In the genomic region with DNA sequence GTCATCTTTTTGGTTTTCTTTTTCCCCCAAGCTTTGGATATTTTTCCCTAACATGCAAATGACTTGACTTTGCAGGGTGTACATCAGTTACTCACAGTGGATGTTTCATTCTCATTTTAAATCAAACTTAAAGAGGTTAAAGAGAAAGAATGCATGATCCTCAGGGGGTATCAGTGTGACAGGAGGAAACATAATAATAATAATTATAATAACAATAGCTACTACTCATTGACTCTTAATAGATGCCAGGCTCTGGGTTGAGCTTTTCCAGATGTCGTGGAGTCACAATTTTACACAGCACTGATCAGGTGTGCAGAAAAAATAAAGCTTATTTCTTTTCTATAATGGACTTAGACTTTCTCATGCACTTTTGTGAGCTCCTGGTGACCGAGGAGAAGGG, we compare ENCODE assay signal across 24 cellular contexts.
"Had no signal": no experiment of that assay in that cellular context is flagged by ENCODE, and none has a peak within 500 bp of the region (broad histone marks: within the 10 kb centered on the region; RNA-seq: fewer than 3 reads in every experiment).

No MANE protein-coding gene starts in this region.

- DNase-seq: activated CD4-positive, alpha-beta T cell treated with anti-CD3 and anti-CD28 coated beads for 36 hours; activated CD4-positive, CD25-positive, alpha-beta regulatory T cell; activated CD8-positive, alpha-beta T cell treated with anti-CD3 and anti-CD28 coated beads, Interleukin-2, amount 10 ng/mL, durations not matched to agents 7 days and 5 days; activated effector memory CD4-positive, alpha-beta T cell treated with anti-CD3 and anti-CD28 coated beads, Interleukin-2, amount 50 U/mL, for 16 hours; activated naive CD4-positive, alpha-beta T cell treated with anti-CD3 and anti-CD28 coated beads, Interleukin-2, amount 10 ng/mL, durations not matched to agents 7 days and 5 days; activated naive CD8-positive, alpha-beta T cell treated with anti-CD3 and anti-CD28 coated beads, Interleukin-2, amount 10 ng/mL, durations not matched to agents 7 days and 5 days; activated T-cell treated with anti-CD3 and anti-CD28 coated beads for 4 hours; brain microvascular endothelial cell; cortex of kidney; foreskin keratinocyte; heart left ventricle; hypothalamus; left lung; lower lobe of right lung; mesendoderm; natural killer cell; right lobe of liver; stimulated activated CD4-positive, alpha-beta T cell treated with anti-CD3 and anti-CD28 coated beads, Interleukin-2, amount 100 ng/mL, for 48 hours; stimulated activated naive CD8-positive, alpha-beta T cell treated with anti-CD3 and anti-CD28 coated beads, Interleukin-15, amount 100 ng/mL, for 72 hours; substantia nigra; uterus had no signal

- H3K36me3 ChIP-seq: brain microvascular endothelial cell, right lobe of liver, uterus had no signal

- H3K27ac ChIP-seq: brain microvascular endothelial cell, foreskin keratinocyte, heart left ventricle, left lung, lower lobe of right lung, right lobe of liver, uterus had no signal

- H3K4me3 ChIP-seq: heart left ventricle, left lung, lower lobe of right lung, right lobe of liver, uterus had no signal

- H3K4me3 Mint-ChIP-seq: activated CD4-positive, alpha-beta T cell treated with anti-CD3 and anti-CD28 coated beads for 36 hours; activated CD8-positive, alpha-beta T cell treated with anti-CD3 and anti-CD28 coated beads, Interleukin-2, amount 10 ng/mL, durations not matched to agents 7 days and 5 days; activated naive CD4-positive, alpha-beta T cell treated with anti-CD3 and anti-CD28 coated beads, Interleukin-2, amount 10 ng/mL, durations not matched to agents 7 days and 5 days; activated naive CD8-positive, alpha-beta T cell treated with anti-CD3 and anti-CD28 coated beads, Interleukin-2, amount 10 ng/mL, durations not matched to agents 7 days and 5 days; natural killer cell; stimulated activated naive CD8-positive, alpha-beta T cell treated with anti-CD3 and anti-CD28 coated beads, Interleukin-15, amount 100 ng/mL, for 72 hours; T-helper 2 cell treated with Interferon-gamma antibody and Interleukin-4, amounts not matched to agents 5 μg/mL and 100 μg/mL, for 36 hours; type B pancreatic cell had no signal

- H3K9me3 ChIP-seq: heart left ventricle, left lung, lower lobe of right lung, right lobe of liver, uterus had no signal

- H3K36me3 Mint-ChIP-seq: type B pancreatic cell had no signal

- H3K4me1 Mint-ChIP-seq: activated naive CD4-positive, alpha-beta T cell treated with anti-CD3 and anti-CD28 coated beads, Interleukin-2, amount 10 ng/mL, durations not matched to agents 7 days and 5 days had no signal

- H3K9me3 Mint-ChIP-seq: activated naive CD4-positive, alpha-beta T cell treated with anti-CD3 and anti-CD28 coated beads, Interleukin-2, amount 10 ng/mL, durations not matched to agents 7 days and 5 days; activated naive CD8-positive, alpha-beta T cell treated with anti-CD3 and anti-CD28 coated beads, Interleukin-2, amount 10 ng/mL, durations not matched to agents 7 days and 5 days; natural killer cell; stimulated activated naive CD8-positive, alpha-beta T cell treated with anti-CD3 and anti-CD28 coated beads, Interleukin-15, amount 100 ng/mL, for 72 hours; T-helper 2 cell treated with Interferon-gamma antibody and Interleukin-4, amounts not matched to agents 5 μg/mL and 100 μg/mL, for 36 hours; type B pancreatic cell had no signal

- H3K4me1 ChIP-seq: foreskin keratinocyte, heart left ventricle, left lung, lower lobe of right lung, right lobe of liver, uterus had no signal

- H3K27me3 Mint-ChIP-seq: activated CD4-positive, alpha-beta T cell treated with anti-CD3 and anti-CD28 coated beads for 36 hours; activated naive CD4-positive, alpha-beta T cell treated with anti-CD3 and anti-CD28 coated beads, Interleukin-2, amount 10 ng/mL, durations not matched to agents 7 days and 5 days; activated naive CD8-positive, alpha-beta T cell treated with anti-CD3 and anti-CD28 coated beads, Interleukin-2, amount 10 ng/mL, durations not matched to agents 7 days and 5 days; stimulated activated naive CD8-positive, alpha-beta T cell treated with anti-CD3 and anti-CD28 coated beads, Interleukin-15, amount 100 ng/mL, for 72 hours; type B pancreatic cell had no signal

- H3K27ac Mint-ChIP-seq: activated CD8-positive, alpha-beta T cell treated with anti-CD3 and anti-CD28 coated beads, Interleukin-2, amount 10 ng/mL, durations not matched to agents 7 days and 5 days; activated naive CD4-positive, alpha-beta T cell treated with anti-CD3 and anti-CD28 coated beads, Interleukin-2, amount 10 ng/mL, durations not matched to agents 7 days and 5 days; activated naive CD8-positive, alpha-beta T cell treated with anti-CD3 and anti-CD28 coated beads, Interleukin-2, amount 10 ng/mL, durations not matched to agents 7 days and 5 days; stimulated activated naive CD8-positive, alpha-beta T cell treated with anti-CD3 and anti-CD28 coated beads, Interleukin-15, amount 100 ng/mL, for 72 hours; T-helper 2 cell treated with Interferon-gamma antibody and Interleukin-4, amounts not matched to agents 5 μg/mL and 100 μg/mL, for 36 hours; type B pancreatic cell had no signal

- H3K27me3 ChIP-seq: brain microvascular endothelial cell, foreskin keratinocyte, heart left ventricle, left lung, right lobe of liver, uterus had no signal

- ATAC-seq: activated CD4-positive, alpha-beta T cell treated with anti-CD3 and anti-CD28 coated beads for 36 hours; activated CD8-positive, alpha-beta T cell treated with anti-CD3 and anti-CD28 coated beads, Interleukin-2, amount 10 ng/mL, durations not matched to agents 7 days and 5 days; esophagus mucosa; foreskin keratinocyte; heart left ventricle; left lung; lower lobe of right lung; natural killer cell; right lobe of liver; stimulated activated naive CD8-positive, alpha-beta T cell treated with anti-CD3 and anti-CD28 coated beads, Interleukin-15, amount 100 ng/mL, for 72 hours had no signal
